ENCODE assay signal across 1 cellular context in genomic region chr2:95054016-95054415, GRCh38.
TF ChIP-seq lines count a peak whose summit lies in the region.

No MANE protein-coding gene starts in this region.

TF ChIP-seq in K562, 482 proteins besides CTCF, POLR2A, EP300 and RAD21:
- peak; percentile 63 for TF ChIP-seq NFIC (IDR thresholded peaks at IDR 0.05)
- TF ChIP-seq NFATC3 (IDR thresholded peaks at IDR 0.05): no peak
